19 cellular contexts compared by ENCODE assay signal in genomic region chr15:71106802-71107500, GRCh38. TPM values are rescaled to one million over a fixed set of nuclear protein-coding genes. Genes with fewer than 3 reads are reported as not detected.
A peak's percentile ranks its signal among the peaks of the same experiment; 100 is the strongest.
DNase-seq lines count a peak whose midpoint lies in the region; ATAC-seq and TF ChIP-seq lines count a peak whose summit lies in the region.
"Had no signal": no experiment of that assay in that cellular context is flagged by ENCODE, and none has a peak within 500 bp of the region (broad histone marks: within the 10 kb centered on the region; RNA-seq: fewer than 3 reads in every experiment).

No MANE protein-coding gene starts in this region.

- intact Hi-C loops in PC-3 (cut with micrococcal nuclease) = no loop called here

- peaks cover 25% of the 10 kb centered on the region for H3K4me1 ChIP-seq in PC-3 (ENCODE audit: insufficient read depth, low read length)

- peak overlapping the region; percentile 30; the same call in 1 of the 2 replicates for H3K4me2 ChIP-seq in PC-3 (ENCODE audit: low read length)

- no TSS peak for BruUV-seq in PC-3 (replicated peaks; lab: Mats Ljungman, UMichigan)

- no peak overlapping the region for H3K9ac ChIP-seq in PC-3 (ENCODE audit: low read length)

- peak in 1 of 2 donors; percentile 35 for ATAC-seq in activated T-cell treated with anti-CD3 and anti-CD28 coated beads, Interleukin-2, amount 50 U/mL, for 72 hours (replicated peaks in 1 of 2)
- ATAC-seq in PC-3 = no peak
- ATAC-seq: mucosa of descending colon had no signal

- H3K4me3 ChIP-seq in PC-3 (ENCODE audit: low read length) = no peak overlapping the region
- H3K4me3 ChIP-seq: mucosa of descending colon, SJSA1, thoracic aorta had no signal

- H3K79me2 ChIP-seq in PC-3 (ENCODE audit: low read length) = no peaks in the 10 kb centered on the region

- peak overlapping the region in 1 of 2 donors; percentile 2 for H3K4me3 Mint-ChIP-seq in activated T-cell treated with anti-CD3 and anti-CD28 coated beads, Interleukin-2, amount 50 U/mL, for 72 hours
- no peak overlapping the region for H3K4me3 Mint-ChIP-seq in activated T-cell treated with anti-CD3 and anti-CD28 coated beads, Interleukin-2, amount 50 U/mL, for 24 hours
- H3K4me3 Mint-ChIP-seq: activated B cell treated with CpG ODN at 0.5 μM for 24 hours; T-helper 1 cell treated with Interleukin-12 subunit alpha and Interleukin-12 subunit beta and Interleukin-4 antibody, amounts not matched to agents 30 μg/mL and 1 μg/mL, for 36 hours had no signal

- H3K36me3 Mint-ChIP-seq in activated T-cell treated with anti-CD3 and anti-CD28 coated beads, Interleukin-2, amount 50 U/mL, for 72 hours (ENCODE audit: insufficient read depth in 2 of 2) = no peaks in the 10 kb centered on the region
- no peaks in the 10 kb centered on the region for H3K36me3 Mint-ChIP-seq in activated T-cell treated with anti-CD3 and anti-CD28 coated beads, Interleukin-2, amount 50 U/mL, for 24 hours (ENCODE audit: low read depth)

- H3K27me3 ChIP-seq in PC-3 (ENCODE audit: low read length) = no peaks in the 10 kb centered on the region
- H3K27me3 ChIP-seq: SJSA1 had no signal

- H3K4me1 Mint-ChIP-seq in activated T-cell treated with anti-CD3 and anti-CD28 coated beads, Interleukin-2, amount 50 U/mL, for 72 hours (ENCODE audit: low read depth) = no peaks in the 10 kb centered on the region
- H3K4me1 Mint-ChIP-seq in activated T-cell treated with anti-CD3 and anti-CD28 coated beads, Interleukin-2, amount 50 U/mL, for 24 hours (ENCODE audit: low read depth) = no peaks in the 10 kb centered on the region
- H3K4me1 Mint-ChIP-seq: activated B cell treated with CpG ODN at 0.5 μM for 24 hours had no signal

- H3K27me3 Mint-ChIP-seq in activated T-cell treated with anti-CD3 and anti-CD28 coated beads, Interleukin-2, amount 50 U/mL, for 72 hours (ENCODE audit: low read depth) = peaks cover 14% of the 10 kb centered on the region
- peaks cover 10% of the 10 kb centered on the region for H3K27me3 Mint-ChIP-seq in activated T-cell treated with anti-CD3 and anti-CD28 coated beads, Interleukin-2, amount 50 U/mL, for 24 hours

- peak overlapping the region; percentile 26 for H3K27ac Mint-ChIP-seq in activated T-cell treated with anti-CD3 and anti-CD28 coated beads, Interleukin-2, amount 50 U/mL, for 72 hours
- H3K27ac Mint-ChIP-seq in activated T-cell treated with anti-CD3 and anti-CD28 coated beads, Interleukin-2, amount 50 U/mL, for 24 hours = no peak overlapping the region
- H3K27ac Mint-ChIP-seq: activated B cell treated with CpG ODN at 0.5 μM for 24 hours; T-helper 1 cell treated with Interleukin-12 subunit alpha and Interleukin-12 subunit beta and Interleukin-4 antibody, amounts not matched to agents 30 μg/mL and 1 μg/mL, for 36 hours had no signal

- no peaks in the 10 kb centered on the region for H3K9me3 ChIP-seq in PC-3 (ENCODE audit: low read length)
- H3K9me3 ChIP-seq: mucosa of descending colon, SJSA1, thoracic aorta had no signal

- H2AFZ ChIP-seq in PC-3 (ENCODE audit: low read length) = peak overlapping the region; percentile 31; the same call in 1 of the 2 replicates

- POLR2A ChIA-PET in PC-3 (lab: Charles Lee; ENCODE audit: unreplicated experiment) = no interaction called here
- POLR2A ChIA-PET in RWPE1 (lab: Yijun Ruan, JAX; ENCODE audit: low non-redundant PET) = no interaction called here

- H3K27ac ChIP-seq in PC-3 (ENCODE audit: low read length) (peak overlapping the region; percentile 65), epithelial cell of prostate (peak overlapping the region; percentile 25), RWPE1 (no peak overlapping the region)
- H3K27ac ChIP-seq: SJSA1, thoracic aorta had no signal

- TF ChIP-seq CTCF in PC-3 (conservative IDR thresholded peaks at IDR 0.05; ENCODE audit: low read depth, low read length) (no peak), RWPE1 (conservative IDR thresholded peaks at IDR 0.05; ENCODE audit: low read depth) (no peak)

- no peaks in the 10 kb centered on the region for H3F3A ChIP-seq in PC-3 (ENCODE audit: low read length, unreplicated experiment)

- H3K36me3 ChIP-seq in PC-3 (ENCODE audit: low read depth, low read length) = no peaks in the 10 kb centered on the region
- H3K36me3 ChIP-seq: SJSA1, thoracic aorta had no signal

- DNase-seq in activated T-cell treated with anti-CD3 and anti-CD28 coated beads, Interleukin-2, amount 50 U/mL, for 72 hours = no peak
- DNase-seq in activated T-cell treated with anti-CD3 and anti-CD28 coated beads, Interleukin-2, amount 50 U/mL, for 1 hour = no peak
- DNase-seq in M059J (ENCODE audit: low read depth) (peak; percentile 82), PC-3 (peak; percentile 71), epithelial cell of prostate (ENCODE audit: low read depth, low spot score) (no peak), RWPE1 (ENCODE audit: low spot score) (no peak), cortex of kidney (lab: John Stamatoyannopoulos, UW) (no peak)
- DNase-seq in activated T-cell treated with anti-CD3 and anti-CD28 coated beads, Interleukin-2, amount 50 U/mL, for 24 hours = no peak
- DNase-seq: activated B cell treated with CpG ODN at 0.5 μM for 24 hours, C1 segment of cervical spinal cord, dermis blood vessel endothelial cell, KBM-7, mucosa of descending colon, NCI-H1105 treated with DMSO at 0.1 percent for 48 hours, NCI-H2107, NCI-H510A had no signal

- CTCF ChIA-PET in PC-3 (lab: Charles Lee) (interaction anchor here (0.6 kb wide), 1 partner anchor 28 kb away, joined by 14 read pairs; no protein-coding TSS in a partner anchor), RWPE1 (lab: Yijun Ruan, JAX) (interaction anchor here (0.5 to 0.6 kb wide), 2 partner anchors 21 to 70 kb away, joined by 3 read pairs; no protein-coding TSS in a partner anchor)

- H4K20me1 ChIP-seq in PC-3 (ENCODE audit: low read length) = no peaks in the 10 kb centered on the region

- no peaks in the 10 kb centered on the region for H3K9me2 ChIP-seq in PC-3 (replicated peaks; ENCODE audit: low read length)

- no peaks in the 10 kb centered on the region for H3K9me3 Mint-ChIP-seq in activated T-cell treated with anti-CD3 and anti-CD28 coated beads, Interleukin-2, amount 50 U/mL, for 72 hours
- no peaks in the 10 kb centered on the region for H3K9me3 Mint-ChIP-seq in activated T-cell treated with anti-CD3 and anti-CD28 coated beads, Interleukin-2, amount 50 U/mL, for 24 hours
- H3K9me3 Mint-ChIP-seq: activated B cell treated with CpG ODN at 0.5 μM for 24 hours; T-helper 1 cell treated with Interleukin-12 subunit alpha and Interleukin-12 subunit beta and Interleukin-4 antibody, amounts not matched to agents 30 μg/mL and 1 μg/mL, for 36 hours had no signal

RNA-seq across cellular contexts. Expression of gene THSD4, which starts 8.3 kb away (rescaled TPM):
- not detected for total RNA-seq in activated T-cell treated with anti-CD3 and anti-CD28 coated beads, Interleukin-2, amount 50 U/mL, for 72 hours
- total RNA-seq in M059J (2014; rRNA removed; shearing (Covaris generic)) = 5.3 and 9.9 TPM in 2 replicates
- 29.0 and 39.3 TPM in 2 replicates for total RNA-seq in PC-3 (2014; rRNA removed)
- total RNA-seq: activated B cell treated with CpG ODN at 0.5 μM for 24 hours had no signal

Comparison
In these comparisons a context has a peak if more than half of its experiments do, and no peak if none do; other contexts are left out.
1. DNase-seq: peak in M059J (single experiment) and PC-3 (single experiment); none in activated T-cell treated with anti-CD3 and anti-CD28 coated beads, Interleukin-2, amount 50 U/mL, for 72 hours (0 of 2), activated T-cell treated with anti-CD3 and anti-CD28 coated beads, Interleukin-2, amount 50 U/mL, for 1 hour (single experiment), epithelial cell of prostate (single experiment), RWPE1 (single experiment), cortex of kidney (single experiment) and activated T-cell treated with anti-CD3 and anti-CD28 coated beads, Interleukin-2, amount 50 U/mL, for 24 hours (single experiment).